Comparison of ENCODE assay signal across 8 cellular contexts in the genomic region with DNA sequence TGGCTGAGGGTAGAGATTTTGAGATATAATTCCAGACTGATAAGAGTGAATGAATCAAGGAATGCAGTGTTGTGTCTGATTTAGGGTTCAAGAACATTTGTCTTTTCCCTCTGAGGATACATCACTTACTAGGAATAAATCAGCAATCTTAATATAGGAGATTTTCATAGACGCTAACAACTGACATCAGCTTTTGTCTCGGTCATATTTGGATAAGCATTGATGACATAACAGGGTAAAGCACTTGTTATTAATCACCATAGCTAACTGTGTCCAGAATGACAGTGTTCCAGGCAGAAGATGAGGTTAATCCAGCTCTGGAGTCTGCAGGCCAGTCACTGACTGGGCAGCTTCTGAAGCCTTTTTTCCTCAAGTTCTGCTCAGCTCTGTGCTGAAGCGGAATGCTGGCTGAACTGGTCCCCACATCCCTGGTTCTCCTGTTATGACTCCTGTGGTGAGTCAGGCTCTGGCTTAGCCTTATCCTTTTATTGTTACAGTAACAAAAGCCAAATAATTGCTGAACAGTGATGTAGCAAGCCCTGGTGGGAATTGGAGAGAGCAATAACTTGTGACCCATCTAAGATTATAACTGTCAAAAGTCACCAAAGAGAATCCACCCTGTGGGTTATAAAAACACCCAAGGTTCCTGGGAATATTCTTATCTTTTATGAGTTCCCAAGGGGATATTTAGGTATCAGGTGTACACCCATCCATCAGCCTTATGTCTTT. TPM values are rescaled to one million over a fixed set of nuclear protein-coding genes. Genes with fewer than 3 reads are reported as not detected.
A peak's percentile ranks its signal among the peaks of the same experiment; 100 is the strongest.
DNase-seq lines count a peak whose midpoint lies in the region; ATAC-seq, FAIRE-seq and TF ChIP-seq lines count a peak whose summit lies in the region.

No MANE protein-coding gene starts in this region.

- ATAC-seq in left lobe of liver = peak; percentile 4

- H3K4me1 Mint-ChIP-seq in brain (peaks cover 54% of the 10 kb centered on the region), H9 (peaks cover 25 to 31% of the 10 kb centered on the region in 2 experiments)

- no peak overlapping the region for H2AFZ ChIP-seq in H9 (ENCODE audit: low read length)

- no peaks in the 10 kb centered on the region for H4K20me1 ChIP-seq in H9 (ENCODE audit: control insufficient read depth, insufficient read depth, insufficient read length)

- H3T11ph ChIP-seq in H9 (ENCODE audit: low read length) = no peak overlapping the region

- H2BK20ac ChIP-seq in H9 (ENCODE audit: low read depth, low read length, poor library complexity, severe bottlenecking) = no peak overlapping the region

- H4K8ac ChIP-seq in H9 (replicated peaks; ENCODE audit: insufficient read length, low read depth, low read length) = no peak overlapping the region

- H3K4me1 ChIP-seq in H9 (ENCODE audit: insufficient read depth, low read length) = peaks cover 3% of the 10 kb centered on the region; the same call in 1 of the 2 replicates

- H3K4me2 ChIP-seq in H9 (ENCODE audit: insufficient read depth, insufficient read length, low read length) = no peak overlapping the region

- H3K36me3 Mint-ChIP-seq in brain = no peaks in the 10 kb centered on the region
- H3K36me3 Mint-ChIP-seq in H9 (ENCODE audit: insufficient read depth in 1 of 3, low read depth in 3 of 3) = no peaks in the 10 kb centered on the region

- H2BK15ac ChIP-seq in H9 (ENCODE audit: low read depth, low read length) = no peak overlapping the region

- no peak overlapping the region for H3K27ac ChIP-seq in H9 (ENCODE audit: insufficient read length, low read depth, low read length)

- FAIRE-seq in HTR-8/SVneo (lab: Jason Lieb, UNC) = no peak

- H2AK5ac ChIP-seq in H9 (ENCODE audit: insufficient read length, low read length) = no peak overlapping the region

- H3K9me3 Mint-ChIP-seq in brain = no peaks in the 10 kb centered on the region
- H3K9me3 Mint-ChIP-seq in H9 = no peaks in the 10 kb centered on the region

- no peak overlapping the region for H3K56ac ChIP-seq in H9 (ENCODE audit: insufficient read length, low read depth, low read length)

- TF ChIP-seq CTCF in brain (conservative IDR thresholded peaks at IDR 0.05) (no peak), H9 (conservative IDR thresholded peaks at IDR 0.05) (no peak)

- no peak overlapping the region for H2BK5ac ChIP-seq in H9 (ENCODE audit: insufficient read length, low read length)

- H3K27ac Mint-ChIP-seq in brain (peak overlapping the region; percentile 5 to 90 (median 35)), H9 (no peak overlapping the region; a peak in 2 of 7 replicates)

- H3K4me3 Mint-ChIP-seq in brain (peak overlapping the region in 2 of 5 experiments; percentile 23 to 42), H9 (no peak overlapping the region)

- H3K23me2 ChIP-seq in H9 (ENCODE audit: insufficient read length, low read depth, low read length, poor library complexity, severe bottlenecking) = no peaks in the 10 kb centered on the region

- H2BK120ac ChIP-seq in H9 (ENCODE audit: low read depth, low read length, poor library complexity, severe bottlenecking) = no peak overlapping the region

- H4K5ac ChIP-seq in H9 (ENCODE audit: insufficient read length, low read depth, low read length) = no peak overlapping the region

- H3K4ac ChIP-seq in H9 (ENCODE audit: low read depth, low read length) = no peak overlapping the region

- WGBS in H9 (ENCODE audit: extremely low coverage, insufficient read length, low lambda C conversion rate) = no CpG with 5 or more reads among the region's 3 CpGs

- H3K79me1 ChIP-seq in H9 (ENCODE audit: insufficient read depth, low read depth, low read length, poor library complexity, severe bottlenecking) = no peaks in the 10 kb centered on the region

- no peak overlapping the region for H3K14ac ChIP-seq in H9 (ENCODE audit: insufficient read depth, low read length)

- no peaks in the 10 kb centered on the region; the same call in 1 of the 2 replicates for H3K27me3 ChIP-seq in H9 (ENCODE audit: insufficient read depth, low read length)

- DNase-seq in EH (ENCODE audit: low read depth) (peak; percentile 99), HTR-8/SVneo (ENCODE audit: insufficient read length, low spot score) (peak; percentile 70), left lobe of liver (ENCODE audit: low spot score) (no peak), superior temporal gyrus (ENCODE audit: extremely low spot score) (peak; percentile 34), NCI-H2029 treated with DMSO at 0.1 percent for 48 hours (lab: John Stamatoyannopoulos, UW) (no peak), H9 (no peak), COR-L47 (lab: John Stamatoyannopoulos, UW) (no peak)

- no peak overlapping the region for H3K18ac ChIP-seq in H9 (ENCODE audit: insufficient read length, low read depth, low read length)

- no peaks in the 10 kb centered on the region for H3K9me3 ChIP-seq in H9 (ENCODE audit: control insufficient read depth, low read depth, low read length)

- H2BK12ac ChIP-seq in H9 (ENCODE audit: insufficient read length, low read depth, low read length) = no peak overlapping the region

- H4K91ac ChIP-seq in H9 (ENCODE audit: insufficient read length, low read depth, low read length) = no peak overlapping the region

- H3K27me3 Mint-ChIP-seq in brain (no peaks in the 10 kb centered on the region), H9 (ENCODE audit: low read depth) (no peaks in the 10 kb centered on the region)

- no peak overlapping the region for H3K9ac ChIP-seq in H9 (ENCODE audit: extremely low read depth, insufficient read length, low read length)

- H3K79me2 ChIP-seq in H9 (ENCODE audit: insufficient read depth, low read length) = 0 out of 2 replicates have a peak, but pooled peaks cover 2% of the 10 kb centered on the region

- H3K23ac ChIP-seq in H9 (ENCODE audit: insufficient read length, low read depth, low read length) = no peak overlapping the region

RNA-seq across cellular contexts. Expression of gene FNIP2, which starts 41.8 kb away (rescaled TPM):
- polyA plus RNA-seq in brain (ENCODE audit: insufficient read depth, low read depth, low replicate concordance) = 6.8 TPM
- 60.8 TPM for total RNA-seq in left lobe of liver
- 9.6 and 11.4 TPM in 2 replicates for total RNA-seq in H9 (2021)

Comparison
In these comparisons a context has a peak if more than half of its experiments do, and no peak if none do; other contexts are left out.
1. DNase-seq: peak in EH (single experiment), HTR-8/SVneo (single experiment) and superior temporal gyrus (single experiment); none in left lobe of liver (single experiment), NCI-H2029 treated with DMSO at 0.1 percent for 48 hours (single experiment), H9 (single experiment) and COR-L47 (single experiment).
2. H3K27ac Mint-ChIP-seq: peak in brain (5 of 5); none in H9 (0 of 3).